8 cellular contexts compared by ENCODE assay signal in genomic region chr10:97684358-97684713, GRCh38. TPM values are rescaled to one million over a fixed set of nuclear protein-coding genes. Genes with fewer than 3 reads are reported as not detected.
A peak's percentile ranks its signal among the peaks of the same experiment; 100 is the strongest.
DNase-seq lines count a peak whose midpoint lies in the region; ATAC-seq and TF ChIP-seq lines count a peak whose summit lies in the region.
"Not testable (repeated sequence)": the region's sequence is repeated elsewhere in the genome, so short reads cannot be mapped to it uniquely, and the experiment has no call there.

No MANE protein-coding gene starts in this region.

- not testable (repeated sequence) for H2BK15ac ChIP-seq in H9 (ENCODE audit: low read depth, low read length)

- H3K23ac ChIP-seq in H9 (ENCODE audit: insufficient read length, low read depth, low read length), result not testable (repeated sequence)

- H3K14ac ChIP-seq in H9 (ENCODE audit: insufficient read depth, low read length), result not testable (repeated sequence)

- no CpG with 5 or more reads among the region's 7 CpGs for WGBS in H9 (ENCODE audit: extremely low coverage, insufficient read length, low lambda C conversion rate)
- WGBS in SK-N-SH (ENCODE audit: low lambda C conversion rate), result 78% methylated on average over 7 of the region's 7 CpGs
- WGBS in right lobe of liver (ENCODE audit: insufficient coverage, low coverage, low lambda C conversion rate, missing lambda C conversion rate), result 22% methylated on average over 6 of the region's 7 CpGs
- 75% methylated on average over 7 of the region's 7 CpGs for WGBS in prostate gland
- WGBS in suprapubic skin, result 42% methylated on average over 7 of the region's 7 CpGs

- TF ChIP-seq POLR2A in right lobe of liver (IDR thresholded peaks at IDR 0.05); prostate gland (IDR thresholded peaks at IDR 0.05); suprapubic skin (IDR thresholded peaks at IDR 0.05): not testable (repeated sequence)

- not testable (repeated sequence) for H3K9me3 Mint-ChIP-seq in H9

- not testable (repeated sequence) for H3K9me2 ChIP-seq in SK-N-SH

- H3K18ac ChIP-seq in H9 (ENCODE audit: insufficient read length, low read depth, low read length), result not testable (repeated sequence)

- CTCF ChIA-PET in SK-N-SH (lab: Yijun Ruan, JAX), result interaction anchor here (1.0 to 8.1 kb wide), 7 partner anchors 9 to 112 kb away, joined by 4 to 42 read pairs (median 10); partner anchors contain the start of gene ANKRD2

- not testable (repeated sequence) for H3K36me3 Mint-ChIP-seq in H9 (ENCODE audit: insufficient read depth in 1 of 3, low read depth in 3 of 3)

- H3K36me3 ChIP-seq in ACC112 (ENCODE audit: insufficient read depth, low read length); SK-N-SH (replicated peaks in 1 of 2; ENCODE audit: control insufficient read depth in 1 of 2, insufficient read depth in 2 of 2, low read length in 1 of 2); right lobe of liver; prostate gland; suprapubic skin: not testable (repeated sequence)

- not testable (repeated sequence) for ATAC-seq in right lobe of liver

- not testable (repeated sequence) for H2BK120ac ChIP-seq in H9 (ENCODE audit: low read depth, low read length, poor library complexity, severe bottlenecking)

- peaks cover 45% of the 10 kb centered on the region for H3K79me2 ChIP-seq in ACC112 (ENCODE audit: control insufficient read depth, insufficient read depth, low read length, unreplicated experiment)
- not testable (repeated sequence) for H3K79me2 ChIP-seq in H9 (ENCODE audit: insufficient read depth, low read length)
- peaks cover 15% of the 10 kb centered on the region; the same call in 1 of the 2 replicates for H3K79me2 ChIP-seq in SK-N-SH (ENCODE audit: insufficient read depth)

- not testable (repeated sequence) for H2AFZ ChIP-seq in ACC112 (ENCODE audit: low read length, unreplicated experiment); H9 (ENCODE audit: low read length); SK-N-SH (ENCODE audit: low read depth)

- TF ChIP-seq RAD21 in SK-N-SH (IDR thresholded peaks at IDR 0.05; ENCODE audit: low read length), result not testable (repeated sequence)

- not testable (repeated sequence) for H2BK12ac ChIP-seq in H9 (ENCODE audit: insufficient read length, low read depth, low read length)

- not testable (repeated sequence) for H2BK20ac ChIP-seq in H9 (ENCODE audit: low read depth, low read length, poor library complexity, severe bottlenecking)

- not testable (repeated sequence) for H3K56ac ChIP-seq in H9 (ENCODE audit: insufficient read length, low read depth, low read length)

- not testable (repeated sequence) for H4K20me1 ChIP-seq in H9 (ENCODE audit: control insufficient read depth, insufficient read depth, insufficient read length); SK-N-SH (ENCODE audit: insufficient read depth)

- not testable (repeated sequence) for TF ChIP-seq CTCF in H9 (conservative IDR thresholded peaks at IDR 0.05); SK-N-SH (IDR thresholded peaks at IDR 0.05); choroid plexus epithelial cell (conservative IDR thresholded peaks at IDR 0.05; ENCODE audit: low read depth, low read length); fibroblast of the aortic adventitia (IDR thresholded peaks at IDR 0.05; ENCODE audit: insufficient read depth, low read length); prostate gland (IDR thresholded peaks at IDR 0.05); suprapubic skin (IDR thresholded peaks at IDR 0.05)
- peak in 1 of 4 donors; percentile 0 for TF ChIP-seq CTCF in right lobe of liver (IDR thresholded peaks at IDR 0.05)

- H3K27ac Mint-ChIP-seq in H9, result 0 out of 7 replicates have a peak overlapping the region, but pooled peaks of 2 of the 3 experiments have one; percentile 53 to 78

- H4K8ac ChIP-seq in H9 (replicated peaks; ENCODE audit: insufficient read length, low read depth, low read length), result not testable (repeated sequence)

- H4K91ac ChIP-seq in H9 (ENCODE audit: insufficient read length, low read depth, low read length), result not testable (repeated sequence)

- H3K79me1 ChIP-seq in H9 (ENCODE audit: insufficient read depth, low read depth, low read length, poor library complexity, severe bottlenecking), result not testable (repeated sequence)

- peaks cover 10% of the 10 kb centered on the region for H3K23me2 ChIP-seq in H9 (ENCODE audit: insufficient read length, low read depth, low read length, poor library complexity, severe bottlenecking)

- H3F3A ChIP-seq in SK-N-SH (replicated peaks; ENCODE audit: insufficient read depth), result peaks cover 17% of the 10 kb centered on the region

- not testable (repeated sequence) for H3K4me2 ChIP-seq in H9 (ENCODE audit: insufficient read depth, insufficient read length, low read length)
- H3K4me2 ChIP-seq in SK-N-SH, result peak overlapping the region; percentile 97; the same call in 1 of the 2 replicates

- H3K4me1 ChIP-seq in ACC112 (ENCODE audit: control insufficient read depth, insufficient read depth, low read length, unreplicated experiment), result peaks cover 35% of the 10 kb centered on the region
- not testable (repeated sequence) for H3K4me1 ChIP-seq in H9 (ENCODE audit: insufficient read depth, low read length)
- H3K4me1 ChIP-seq in SK-N-SH (ENCODE audit: control insufficient read depth in 1 of 2, insufficient read depth in 2 of 2, low read depth in 1 of 2, low read length in 1 of 2), result peaks cover 27 to 32% of the 10 kb centered on the region in 2 experiments; a peak in 3 of 4 replicates
- H3K4me1 ChIP-seq in right lobe of liver, result peaks cover 0 to 50% (median 24%) of the 10 kb centered on the region in 4 donors
- peaks cover 18% of the 10 kb centered on the region for H3K4me1 ChIP-seq in prostate gland (replicated peaks)
- peaks cover 78% of the 10 kb centered on the region for H3K4me1 ChIP-seq in suprapubic skin

- TF ChIP-seq EP300 in SK-N-SH (IDR thresholded peaks at IDR 0.05; ENCODE audit: borderline replicate concordance in 1 of 2, low read depth in 1 of 2, low read length in 1 of 2); suprapubic skin (IDR thresholded peaks at IDR 0.05): not testable (repeated sequence)

- DNase-seq in H9; SK-N-SH; choroid plexus epithelial cell (ENCODE audit: low read depth); fibroblast of the aortic adventitia (ENCODE audit: low read depth); right lobe of liver; prostate gland (ENCODE audit: low spot score); suprapubic skin (ENCODE audit: low spot score in 2 of 2): not testable (repeated sequence)

- POLR2A ChIA-PET in SK-N-SH (lab: Yijun Ruan, JAX), result interaction anchor here (0.6 to 1.4 kb wide), 5 partner anchors 15 to 145 kb away, joined by 4 to 6 read pairs (median 4); partner anchors contain the start of gene HOGA1

- not testable (repeated sequence) for H3K9ac ChIP-seq in H9 (ENCODE audit: extremely low read depth, insufficient read length, low read length); SK-N-SH

- not testable (repeated sequence) for H3K27me3 Mint-ChIP-seq in H9 (ENCODE audit: low read depth)

- not testable (repeated sequence) for H2BK5ac ChIP-seq in H9 (ENCODE audit: insufficient read length, low read length)

- H3K4me3 ChIP-seq in ACC112 (ENCODE audit: low read depth, low read length), result peak overlapping the region; percentile 88
- not testable (repeated sequence) for H3K4me3 ChIP-seq in SK-N-SH (ENCODE audit: low read depth in 2 of 2, low read length in 1 of 2); prostate gland
- peak overlapping the region; percentile 92 for H3K4me3 ChIP-seq in choroid plexus epithelial cell (ENCODE audit: low read depth, low read length)
- H3K4me3 ChIP-seq in fibroblast of the aortic adventitia (ENCODE audit: low read depth, low read length), result peak overlapping the region; percentile 96
- H3K4me3 ChIP-seq in right lobe of liver, result peak overlapping the region in 2 of 3 donors; percentile 78 to 80
- H3K4me3 ChIP-seq in suprapubic skin, result peak overlapping the region; percentile 68

- H3K4ac ChIP-seq in H9 (ENCODE audit: low read depth, low read length), result not testable (repeated sequence)

- not testable (repeated sequence) for H3K4me3 Mint-ChIP-seq in H9

- not testable (repeated sequence) for H3K9me3 ChIP-seq in H9 (ENCODE audit: control insufficient read depth, low read depth, low read length); SK-N-SH; right lobe of liver; prostate gland; suprapubic skin

- H3K27me3 ChIP-seq in ACC112 (ENCODE audit: insufficient read depth, low read length); H9 (ENCODE audit: insufficient read depth, low read length); SK-N-SH (ENCODE audit: insufficient read depth); right lobe of liver; prostate gland (replicated peaks; ENCODE audit: insufficient read depth); suprapubic skin: not testable (repeated sequence)

- peak overlapping the region; percentile 63 for H3K27ac ChIP-seq in ACC112 (ENCODE audit: low read depth, low read length)
- H3K27ac ChIP-seq in H9 (ENCODE audit: insufficient read length, low read depth, low read length), result not testable (repeated sequence)
- H3K27ac ChIP-seq in SK-N-SH (ENCODE audit: low read depth in 2 of 2, low read length in 1 of 2), result peak overlapping the region; percentile 11 to 72
- H3K27ac ChIP-seq in right lobe of liver, result peak overlapping the region; percentile 85 to 98 (median 98)
- H3K27ac ChIP-seq in prostate gland, result peak overlapping the region; percentile 45 to 93
- H3K27ac ChIP-seq in suprapubic skin, result peak overlapping the region; percentile 92

- not testable (repeated sequence) for H4K5ac ChIP-seq in H9 (ENCODE audit: insufficient read length, low read depth, low read length)

- H2AK5ac ChIP-seq in H9 (ENCODE audit: insufficient read length, low read length), result not testable (repeated sequence)

- H3T11ph ChIP-seq in H9 (ENCODE audit: low read length), result not testable (repeated sequence)

- intact Hi-C loops in right lobe of liver (cut with DNase I); prostate gland (cut with DNase I): not testable (repeated sequence)

- peaks cover 27% of the 10 kb centered on the region in 2 experiments for H3K4me1 Mint-ChIP-seq in H9

RNA-seq across cellular contexts. Expression of gene AVPI1, which starts 2.7 kb away (rescaled TPM):
- total RNA-seq in H9 (2021) (6.5 and 6.9 TPM in 2 replicates), fibroblast of the aortic adventitia (ENCODE audit: low replicate concordance) (20.2 TPM in 2 replicates), right lobe of liver (10 to 100 TPM; 10.3 to 27.0 (median 20.2) TPM), prostate gland (10 to 100 TPM; 17.0 to 28.6 TPM), suprapubic skin (100 to 1,000 TPM; 118 to 178 (median 142) TPM)
- polyA plus RNA-seq in SK-N-SH (2012; rRNA removed), result 6.3 and 7.0 TPM in 2 replicates
- 4.0 and 5.0 TPM in 2 replicates for polyA plus RNA-seq in SK-N-SH (2012; cell fraction: cytosol; rRNA removed)
- polyA plus RNA-seq in SK-N-SH (2012; cell fraction: nucleus; rRNA removed), result 5.3 and 6.3 TPM in 2 replicates

RNA-seq across cellular contexts. Expression of gene MARVELD1, which starts 29.2 kb away (rescaled TPM):
- total RNA-seq in H9 (2021) (26.6 and 26.7 TPM in 2 replicates), fibroblast of the aortic adventitia (ENCODE audit: low replicate concordance) (34.9 and 64.3 TPM in 2 replicates), right lobe of liver (1 to 10 TPM; 1.5 to 3.1 (median 2.3) TPM), prostate gland (10 to 100 TPM; 32.8 to 35.3 TPM), suprapubic skin (10 to 100 TPM; 25.8 to 36.7 (median 31.0) TPM)
- polyA plus RNA-seq in SK-N-SH (2012; rRNA removed), result 53.0 and 53.8 TPM in 2 replicates
- 58.5 and 71.1 TPM in 2 replicates for polyA plus RNA-seq in SK-N-SH (2012; cell fraction: cytosol; rRNA removed)
- polyA plus RNA-seq in SK-N-SH (2012; cell fraction: nucleus; rRNA removed), result 47.6 and 49.7 TPM in 2 replicates

RNA-seq across cellular contexts. Expression of gene PI4K2A, which starts 43.9 kb away (rescaled TPM):
- total RNA-seq in H9 (2021) (29.8 and 30.9 TPM in 2 replicates), fibroblast of the aortic adventitia (ENCODE audit: low replicate concordance) (10.1 and 22.3 TPM in 2 replicates), right lobe of liver (10 to 100 TPM in 3 of 6 experiments, 1 to 10 TPM in 3; 6.2 to 18.1 (median 11.4) TPM), prostate gland (10 to 100 TPM; 12.3 to 26.2 TPM), suprapubic skin (10 to 100 TPM; 13.2 to 24.0 (median 20.9) TPM)
- 23.8 and 31.4 TPM in 2 replicates for polyA plus RNA-seq in SK-N-SH (2012; rRNA removed)
- polyA plus RNA-seq in SK-N-SH (2012; cell fraction: cytosol; rRNA removed), result 18.2 and 23.3 TPM in 2 replicates
- 22.7 and 27.9 TPM in 2 replicates for polyA plus RNA-seq in SK-N-SH (2012; cell fraction: nucleus; rRNA removed)

RNA-seq across cellular contexts. Expression of gene MORN4, which starts 51.0 kb away (rescaled TPM):
- total RNA-seq in H9 (2021), result 11.9 and 12.0 TPM in 2 replicates
- polyA plus RNA-seq in SK-N-SH (2012; rRNA removed), result 31.4 and 31.7 TPM in 2 replicates
- 32.9 and 36.8 TPM in 2 replicates for polyA plus RNA-seq in SK-N-SH (2012; cell fraction: cytosol; rRNA removed)
- polyA plus RNA-seq in SK-N-SH (2012; cell fraction: nucleus; rRNA removed), result 14.5 and 19.6 TPM in 2 replicates
- total RNA-seq in fibroblast of the aortic adventitia (ENCODE audit: low replicate concordance), result 6.5 and 10.1 TPM in 2 replicates
- total RNA-seq in right lobe of liver, result 1 to 10 TPM in 4 of 6 experiments, under 1 TPM in 2; 0.69 to 3.9 (median 1.6) TPM
- total RNA-seq in prostate gland, result 1 to 10 TPM; 4.7 to 5.5 TPM
- total RNA-seq in suprapubic skin, result 1 to 10 TPM; 1.3 to 5.6 (median 2.4) TPM

RNA-seq across cellular contexts. Expression of gene ZFYVE27, which starts 52.6 kb away (rescaled TPM):
- 32.2 and 33.2 TPM in 2 replicates for total RNA-seq in H9 (2021)
- 30.5 and 44.3 TPM in 2 replicates for polyA plus RNA-seq in SK-N-SH (2012; rRNA removed)
- 15.5 and 22.6 TPM in 2 replicates for polyA plus RNA-seq in SK-N-SH (2012; cell fraction: cytosol; rRNA removed)
- polyA plus RNA-seq in SK-N-SH (2012; cell fraction: nucleus; rRNA removed), result 111 and 122 TPM in 2 replicates
- total RNA-seq in fibroblast of the aortic adventitia (ENCODE audit: low replicate concordance), result 14.1 and 20.4 TPM in 2 replicates
- 10 to 100 TPM in 5 of 6 experiments, 1 to 10 TPM in 1; 9.2 to 19.3 (median 12.6) TPM for total RNA-seq in right lobe of liver
- total RNA-seq in prostate gland, result 10 to 100 TPM; 15.3 to 41.4 TPM
- 10 to 100 TPM; 25.8 to 60.5 (median 39.6) TPM for total RNA-seq in suprapubic skin
